Comparison of ENCODE assay signal across 26 cellular contexts in the genomic region with DNA sequence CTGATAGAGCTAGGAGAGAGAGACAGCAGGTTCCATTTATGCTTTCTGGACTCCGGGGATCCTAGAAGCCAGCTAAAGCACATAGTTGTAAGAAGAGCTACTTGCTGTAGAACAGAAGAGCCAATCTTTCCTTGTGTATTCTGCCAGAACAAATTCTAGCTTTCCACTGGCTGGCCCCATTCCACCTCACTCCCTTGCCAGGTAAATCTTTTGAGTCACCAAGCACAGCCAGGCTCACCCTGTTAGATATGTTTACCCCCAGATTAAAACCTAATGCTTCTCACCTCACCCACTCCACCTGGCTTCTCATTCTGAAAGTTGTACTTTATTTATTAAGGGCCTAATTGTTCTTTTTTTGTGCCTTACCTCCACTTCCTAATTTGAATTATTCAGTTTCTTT. TPM values are rescaled to one million over a fixed set of nuclear protein-coding genes. Genes with fewer than 3 reads are reported as not detected.
A peak's percentile ranks its signal among the peaks of the same experiment; 100 is the strongest.
DNase-seq lines count a peak whose midpoint lies in the region; ATAC-seq and TF ChIP-seq lines count a peak whose summit lies in the region.
"Had no signal": no experiment of that assay in that cellular context is flagged by ENCODE, and none has a peak within 500 bp of the region (broad histone marks: within the 10 kb centered on the region; RNA-seq: fewer than 3 reads in every experiment).

No MANE protein-coding gene starts in this region.

- no peak overlapping the region for H2AFZ ChIP-seq in PC-3 (ENCODE audit: low read length)
- H2AFZ ChIP-seq in neural progenitor cell (replicated peaks), result peak overlapping the region; percentile 22

- H3K4me3 ChIP-seq in PC-3 (ENCODE audit: low read length) (no peak overlapping the region), neural progenitor cell (no peak overlapping the region), gastrocnemius medialis (no peak overlapping the region)
- H3K4me3 ChIP-seq: A549, ascending aorta, MG63, upper lobe of left lung had no signal

- H3K36me3 ChIP-seq in PC-3 (ENCODE audit: low read depth, low read length), result no peaks in the 10 kb centered on the region
- no peaks in the 10 kb centered on the region for H3K36me3 ChIP-seq in neural progenitor cell
- H3K36me3 ChIP-seq in gastrocnemius medialis, result no peaks in the 10 kb centered on the region
- H3K36me3 ChIP-seq: ascending aorta, BE2C, MG63, upper lobe of left lung had no signal

- H3K4me1 Mint-ChIP-seq in Calu3 (ENCODE audit: low read depth, unreplicated experiment) (peaks cover 44% of the 10 kb centered on the region), neural progenitor cell (no peaks in the 10 kb centered on the region)

- H3K4me2 ChIP-seq in PC-3 (ENCODE audit: low read length) (no peak overlapping the region), neural progenitor cell (no peak overlapping the region)
- H3K4me2 ChIP-seq: A549 had no signal

- ATAC-seq in PC-3 (peak; percentile 23), HG03159 (IDR thresholded peaks at IDR 0.05; ENCODE audit: unreplicated experiment) (no peak), HG03139 (IDR thresholded peaks at IDR 0.05; ENCODE audit: unreplicated experiment) (no peak), gastrocnemius medialis (no peak)
- ATAC-seq: A549, right cardiac atrium had no signal

- H3K79me2 ChIP-seq in PC-3 (ENCODE audit: low read length) (no peaks in the 10 kb centered on the region), neural progenitor cell (ENCODE audit: low read depth) (no peaks in the 10 kb centered on the region)

- TF ChIP-seq CTCF in Calu3 (IDR thresholded peaks at IDR 0.05; ENCODE audit: unreplicated experiment), result no peak
- no peak for TF ChIP-seq CTCF in PC-3 (conservative IDR thresholded peaks at IDR 0.05; ENCODE audit: low read depth, low read length)
- TF ChIP-seq CTCF in neural progenitor cell (IDR thresholded peaks at IDR 0.05), result no peak
- TF ChIP-seq CTCF in gastrocnemius medialis (IDR thresholded peaks at IDR 0.05 in 4 of 5, conservative IDR thresholded peaks at IDR 0.05 in 1 of 5), result no peak

- H3K27me3 Mint-ChIP-seq in Calu3 (ENCODE audit: unreplicated experiment) (no peaks in the 10 kb centered on the region), neural progenitor cell (ENCODE audit: insufficient read depth, low read depth) (peaks cover 3% of the 10 kb centered on the region)
- H3K27me3 Mint-ChIP-seq: activated naive CD8-positive, alpha-beta T cell; naive B cell had no signal

- no peak overlapping the region for H3K27ac ChIP-seq in PC-3 (ENCODE audit: low read length)
- no peak overlapping the region for H3K27ac ChIP-seq in neural progenitor cell
- H3K27ac ChIP-seq in gastrocnemius medialis, result no peak overlapping the region
- H3K27ac ChIP-seq: A549, ascending aorta, upper lobe of left lung had no signal

- CTCF ChIA-PET in Calu3 (lab: Charles Lee), result interaction anchor here (0.6 kb wide), 1 partner anchor 143 kb away, joined by 3 read pairs; no protein-coding TSS in a partner anchor
- CTCF ChIA-PET in PC-3 (lab: Charles Lee), result interaction anchor here (0.6 to 0.7 kb wide), 3 partner anchors 11 to 37 kb away, joined by 3 to 10 read pairs (median 3); no protein-coding TSS in a partner anchor

- H3K9ac ChIP-seq in PC-3 (ENCODE audit: low read length), result no peak overlapping the region
- H3K9ac ChIP-seq in neural progenitor cell, result no peak overlapping the region

- H3K4me3 Mint-ChIP-seq in Calu3 (ENCODE audit: low read depth, unreplicated experiment) (no peak overlapping the region), neural progenitor cell (no peak overlapping the region)
- H3K4me3 Mint-ChIP-seq: activated naive CD8-positive, alpha-beta T cell; naive B cell had no signal

- H3K9me3 ChIP-seq in PC-3 (ENCODE audit: low read length) (no peaks in the 10 kb centered on the region), neural progenitor cell (ENCODE audit: low read depth) (no peaks in the 10 kb centered on the region), gastrocnemius medialis (no peaks in the 10 kb centered on the region)
- H3K9me3 ChIP-seq: A549, ascending aorta, BE2C, MG63, upper lobe of left lung had no signal

- H3K9me3 Mint-ChIP-seq in Calu3 (ENCODE audit: low read depth, unreplicated experiment) (no peaks in the 10 kb centered on the region), neural progenitor cell (no peaks in the 10 kb centered on the region)

- POLR2A ChIA-PET in PC-3 (lab: Charles Lee; ENCODE audit: unreplicated experiment), result no interaction called here

- no peaks in the 10 kb centered on the region for H3K9me2 ChIP-seq in PC-3 (replicated peaks; ENCODE audit: low read length)

- no peak overlapping the region for H3K27ac Mint-ChIP-seq in Calu3 (ENCODE audit: unreplicated experiment)
- H3K27ac Mint-ChIP-seq in neural progenitor cell, result no peak overlapping the region
- H3K27ac Mint-ChIP-seq: activated naive CD8-positive, alpha-beta T cell had no signal

- H3K27me3 ChIP-seq in PC-3 (ENCODE audit: low read length) (no peaks in the 10 kb centered on the region), neural progenitor cell (no peaks in the 10 kb centered on the region), gastrocnemius medialis (no peaks in the 10 kb centered on the region)
- H3K27me3 ChIP-seq: ascending aorta, BE2C, MG63, upper lobe of left lung had no signal

- TF ChIP-seq POLR2A in gastrocnemius medialis (IDR thresholded peaks at IDR 0.05), result no peak

- H3F3A ChIP-seq in PC-3 (ENCODE audit: low read length, unreplicated experiment) (no peaks in the 10 kb centered on the region), neural progenitor cell (ENCODE audit: low read depth) (no peaks in the 10 kb centered on the region)

- H3K36me3 Mint-ChIP-seq in Calu3 (ENCODE audit: insufficient read depth, unreplicated experiment) (no peaks in the 10 kb centered on the region), neural progenitor cell (no peaks in the 10 kb centered on the region)
- H3K36me3 Mint-ChIP-seq: activated naive CD8-positive, alpha-beta T cell; naive B cell had no signal

- BruUV-seq in Calu3 (replicated peaks; lab: Mats Ljungman, UMichigan), result no TSS peak
- no TSS peak for BruUV-seq in PC-3 (replicated peaks; lab: Mats Ljungman, UMichigan)

- H4K20me1 ChIP-seq in PC-3 (ENCODE audit: low read length) (no peaks in the 10 kb centered on the region), neural progenitor cell (ENCODE audit: low read depth) (no peaks in the 10 kb centered on the region)

- H3K4me1 ChIP-seq in PC-3 (ENCODE audit: insufficient read depth, low read length), result peaks cover 29% of the 10 kb centered on the region
- no peaks in the 10 kb centered on the region for H3K4me1 ChIP-seq in neural progenitor cell
- H3K4me1 ChIP-seq in gastrocnemius medialis, result peaks cover 5% of the 10 kb centered on the region in 2 donors
- H3K4me1 ChIP-seq: ascending aorta, upper lobe of left lung had no signal

- intact Hi-C loops in Calu3 (cut with micrococcal nuclease; ENCODE audit: unreplicated experiment), result no loop called here
- intact Hi-C loops in PC-3 (cut with micrococcal nuclease), result no loop called here
- intact Hi-C loops in gastrocnemius medialis (cut with DNase I; ENCODE audit: low total_unique reads), result no loop called here

- DNase-seq in Calu3 (peak; percentile 19), PC-3 (peak; percentile 67), cerebellum (ENCODE audit: low spot score) (peak; percentile 12), neural progenitor cell (ENCODE audit: low spot score) (no peak), globus pallidus (ENCODE audit: low spot score) (no peak), gastrocnemius medialis (no peak)
- DNase-seq: activated CD4-positive, alpha-beta T cell treated with anti-CD3 and anti-CD28 coated beads for 4 hours; BE2C; COR-L47; foreskin melanocyte; IMR-90; islet precursor cell; MG63; naive B cell; NCI-H1436 treated with DMSO at 0.1 percent for 48 hours; NCI-H2171; NCI-H526 treated with DMSO at 0.1 percent for 48 hours; OCI-M1; right cardiac atrium; SHP77 had no signal

- in situ Hi-C loops in gastrocnemius medialis (cut with MboI; ENCODE audit: low sequenced_read_pairs in 4 of 4), result no loop called here

RNA-seq across cellular contexts. Expression of gene CHD1, which starts 48.9 kb away (rescaled TPM):
- total RNA-seq in Calu3 (2022) (79.7 and 91.6 TPM in 2 replicates), PC-3 (2014; rRNA removed) (45.9 and 52.3 TPM in 2 replicates), cerebellum (108 TPM), neural progenitor cell (ENCODE audit: low replicate concordance) (112 and 198 TPM in 2 replicates), gastrocnemius medialis (10 to 100 TPM; 25.0 to 44.3 (median 33.8) TPM)

Comparison
In these comparisons a context has a peak if more than half of its experiments do, and no peak if none do; other contexts are left out.
1. DNase-seq: peak in Calu3 (single experiment), PC-3 (single experiment) and cerebellum (single experiment); none in neural progenitor cell (single experiment), globus pallidus (single experiment) and gastrocnemius medialis (0 of 2).